ENCODE assay signal across 13 cellular contexts in the genomic region with DNA sequence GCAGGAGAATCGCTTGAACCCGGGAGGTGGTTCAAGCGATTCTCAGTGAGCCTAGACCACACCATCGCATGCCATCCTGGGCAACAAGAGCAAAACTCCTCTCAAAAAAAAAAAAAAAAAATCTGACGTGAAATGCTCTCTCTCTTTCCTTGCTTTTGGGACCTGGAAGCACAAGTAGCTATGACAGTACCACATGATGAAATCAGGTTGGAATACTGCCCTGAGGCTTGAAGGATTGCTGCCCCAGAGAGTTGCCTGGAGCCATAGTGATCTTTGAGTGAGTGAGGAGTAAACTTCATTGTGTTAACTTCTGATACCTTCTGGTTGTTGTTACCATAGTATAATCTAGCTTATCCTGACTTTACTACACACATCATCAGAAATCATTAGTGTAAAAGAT. TPM values are rescaled to one million over a fixed set of nuclear protein-coding genes. Genes with fewer than 3 reads are reported as not detected.
DNase-seq lines count a peak whose midpoint lies in the region; ATAC-seq and TF ChIP-seq lines count a peak whose summit lies in the region.
"Had no signal": no experiment of that assay in that cellular context is flagged by ENCODE, and none has a peak within 500 bp of the region (broad histone marks: within the 10 kb centered on the region; RNA-seq: fewer than 3 reads in every experiment).

No MANE protein-coding gene starts in this region.

- WGBS in heart right ventricle, 2 donors = 64 to 76% methylated on average over 5 of the region's 5 CpGs
- 80% methylated on average over 5 of the region's 5 CpGs; no CpG with 5 or more reads in 1 of the 2 donors for WGBS in transverse colon (ENCODE audit: low coverage in 1 of 2), 2 donors

- in situ Hi-C loops in transverse colon (cut with MboI; ENCODE audit: low pct_ligation_motif_present in 1 of 4, low pct_unique_long_range_greater_than_20kb in 1 of 4, low sequenced_read_pairs in 3 of 4) = no loop called here

- TF ChIP-seq POLR2A in transverse colon (IDR thresholded peaks at IDR 0.05) = no peak

- H3K27me3 ChIP-seq in heart right ventricle (no peaks in the 10 kb centered on the region), transverse colon (no peaks in the 10 kb centered on the region)

- no peaks in the 10 kb centered on the region for H3K36me3 ChIP-seq in heart right ventricle
- H3K36me3 ChIP-seq in transverse colon = no peaks in the 10 kb centered on the region

- H3K4me1 ChIP-seq in heart right ventricle = peaks cover 17 to 96% (median 79%) of the 10 kb centered on the region in 9 donors
- H3K4me1 ChIP-seq in transverse colon = peaks cover 36 to 69% (median 46%) of the 10 kb centered on the region in 4 donors

- TF ChIP-seq CTCF in heart right ventricle (IDR thresholded peaks at IDR 0.05) (no peak), transverse colon (IDR thresholded peaks at IDR 0.05) (no peak)

- H3K4me3 ChIP-seq in heart right ventricle (no peak overlapping the region), transverse colon (no peak overlapping the region)

- H3K4me3 Mint-ChIP-seq in activated CD4-positive, alpha-beta memory T cell treated with anti-CD3 and anti-CD28 coated beads for 36 hours = no peak overlapping the region
- no peak overlapping the region for H3K4me3 Mint-ChIP-seq in activated CD4-positive, alpha-beta memory T cell treated with anti-CD3 and anti-CD28 coated beads, Interleukin-2, amount 10 ng/mL, durations not matched to agents 7 days and 5 days
- peak overlapping the region; percentile 63 for H3K4me3 Mint-ChIP-seq in activated T-helper 17 cell treated with anti-CD3 and anti-CD28 coated beads, Interleukin-2, amount 50 U/mL, for 72 hours
- H3K4me3 Mint-ChIP-seq: dendritic cell treated with granulocyte-macrophage colony-stimulating factor and Interleukin-4, amounts not matched to agents 40 ng/mL and 50 ng/mL, for 4 days had no signal

- H3K27ac Mint-ChIP-seq in activated CD4-positive, alpha-beta memory T cell treated with anti-CD3 and anti-CD28 coated beads for 36 hours = peak overlapping the region; percentile 80
- no peak overlapping the region for H3K27ac Mint-ChIP-seq in activated CD4-positive, alpha-beta memory T cell treated with anti-CD3 and anti-CD28 coated beads, Interleukin-2, amount 10 ng/mL, durations not matched to agents 7 days and 5 days
- peak overlapping the region; percentile 84 for H3K27ac Mint-ChIP-seq in activated T-helper 17 cell treated with anti-CD3 and anti-CD28 coated beads, Interleukin-2, amount 50 U/mL, for 72 hours
- H3K27ac Mint-ChIP-seq: dendritic cell treated with granulocyte-macrophage colony-stimulating factor and Interleukin-4, amounts not matched to agents 40 ng/mL and 50 ng/mL, for 4 days had no signal

- no peak for ATAC-seq in activated T-helper 17 cell treated with anti-CD3 and anti-CD28 coated beads, Interleukin-2, amount 50 U/mL, for 72 hours (replicated peaks)
- ATAC-seq in heart right ventricle (peak in 5 of 8 donors; percentile 51 to 82 (median 55)), GM18520 (IDR thresholded peaks at IDR 0.05; ENCODE audit: unreplicated experiment) (no peak), HG02840 (IDR thresholded peaks at IDR 0.05; ENCODE audit: low FRiP score, unreplicated experiment) (no peak)
- ATAC-seq: PC-3 had no signal

- no peak for TF ChIP-seq EP300 in transverse colon (IDR thresholded peaks at IDR 0.05; ENCODE audit: low read depth)

- CTCF ChIA-PET in activated CD4-positive, alpha-beta memory T cell treated with anti-CD3 and anti-CD28 coated beads for 36 hours (lab: Charles Lee) = interaction anchor here (0.6 to 5.8 kb wide), 9 partner anchors 9 to 107 kb away, joined by 3 to 50 read pairs (median 6); a partner anchor contains a TSS
- CTCF ChIA-PET in activated CD4-positive, alpha-beta memory T cell treated with anti-CD3 and anti-CD28 coated beads, Interleukin-2, amount 10 ng/mL, durations not matched to agents 7 days and 5 days (lab: Charles Lee) = interaction anchor here (0.6 to 6.2 kb wide), 7 partner anchors 9 to 87 kb away, joined by 3 to 38 read pairs (median 4); no protein-coding TSS in a partner anchor

- peaks cover 2% of the 10 kb centered on the region for H3K36me3 Mint-ChIP-seq in activated CD4-positive, alpha-beta memory T cell treated with anti-CD3 and anti-CD28 coated beads for 36 hours
- no peaks in the 10 kb centered on the region for H3K36me3 Mint-ChIP-seq in activated CD4-positive, alpha-beta memory T cell treated with anti-CD3 and anti-CD28 coated beads, Interleukin-2, amount 10 ng/mL, durations not matched to agents 7 days and 5 days (ENCODE audit: low read depth)
- peaks cover 5% of the 10 kb centered on the region for H3K36me3 Mint-ChIP-seq in activated T-helper 17 cell treated with anti-CD3 and anti-CD28 coated beads, Interleukin-2, amount 50 U/mL, for 72 hours (ENCODE audit: low read depth)

- no peaks in the 10 kb centered on the region for H3K27me3 Mint-ChIP-seq in activated CD4-positive, alpha-beta memory T cell treated with anti-CD3 and anti-CD28 coated beads for 36 hours
- H3K27me3 Mint-ChIP-seq in activated CD4-positive, alpha-beta memory T cell treated with anti-CD3 and anti-CD28 coated beads, Interleukin-2, amount 10 ng/mL, durations not matched to agents 7 days and 5 days = no peaks in the 10 kb centered on the region
- H3K27me3 Mint-ChIP-seq in activated T-helper 17 cell treated with anti-CD3 and anti-CD28 coated beads, Interleukin-2, amount 50 U/mL, for 72 hours = no peaks in the 10 kb centered on the region
- H3K27me3 Mint-ChIP-seq: dendritic cell treated with granulocyte-macrophage colony-stimulating factor and Interleukin-4, amounts not matched to agents 40 ng/mL and 50 ng/mL, for 4 days had no signal

- no peak for DNase-seq in activated CD4-positive, alpha-beta memory T cell treated with anti-CD3 and anti-CD28 coated beads for 36 hours
- DNase-seq in activated CD4-positive, alpha-beta memory T cell treated with anti-CD3 and anti-CD28 coated beads, Interleukin-2, amount 10 ng/mL, durations not matched to agents 7 days and 5 days = no peak
- peak in 1 of 2 donors; percentile 33 for DNase-seq in heart right ventricle
- no peak for DNase-seq in transverse colon
- DNase-seq in HuH-7 (ENCODE audit: low spot score) = no peak
- DNase-seq: ACHN; activated CD4-positive, alpha-beta T cell treated with anti-CD3 and anti-CD28 coated beads, Interleukin-2, amount 50 U/mL, for 48 hours; MM.1S; PC-3 had no signal

- H3K4me1 Mint-ChIP-seq in activated CD4-positive, alpha-beta memory T cell treated with anti-CD3 and anti-CD28 coated beads for 36 hours (ENCODE audit: low read depth) = peaks cover 83% of the 10 kb centered on the region
- H3K4me1 Mint-ChIP-seq in activated CD4-positive, alpha-beta memory T cell treated with anti-CD3 and anti-CD28 coated beads, Interleukin-2, amount 10 ng/mL, durations not matched to agents 7 days and 5 days = peaks cover 71% of the 10 kb centered on the region
- H3K4me1 Mint-ChIP-seq in activated T-helper 17 cell treated with anti-CD3 and anti-CD28 coated beads, Interleukin-2, amount 50 U/mL, for 72 hours = peaks cover 48% of the 10 kb centered on the region

- peak overlapping the region in 7 of 10 donors; percentile 18 to 67 (median 44) for H3K27ac ChIP-seq in heart right ventricle
- H3K27ac ChIP-seq in transverse colon = peak overlapping the region; percentile 43 to 65 (median 55)

- H3K9me3 ChIP-seq in heart right ventricle (no peaks in the 10 kb centered on the region), transverse colon (no peaks in the 10 kb centered on the region)

- H3K9me3 Mint-ChIP-seq in activated CD4-positive, alpha-beta memory T cell treated with anti-CD3 and anti-CD28 coated beads for 36 hours = no peaks in the 10 kb centered on the region
- H3K9me3 Mint-ChIP-seq in activated CD4-positive, alpha-beta memory T cell treated with anti-CD3 and anti-CD28 coated beads, Interleukin-2, amount 10 ng/mL, durations not matched to agents 7 days and 5 days = no peaks in the 10 kb centered on the region
- H3K9me3 Mint-ChIP-seq in activated T-helper 17 cell treated with anti-CD3 and anti-CD28 coated beads, Interleukin-2, amount 50 U/mL, for 72 hours = no peaks in the 10 kb centered on the region
- H3K9me3 Mint-ChIP-seq: dendritic cell treated with granulocyte-macrophage colony-stimulating factor and Interleukin-4, amounts not matched to agents 40 ng/mL and 50 ng/mL, for 4 days had no signal

- intact Hi-C loops in activated CD4-positive, alpha-beta memory T cell treated with anti-CD3 and anti-CD28 coated beads for 36 hours (cut with micrococcal nuclease) = no loop called here
- intact Hi-C loops in heart right ventricle (cut with DNase I) (loop anchor here in 1 of 10 donors (5.0 kb wide), 1 partner anchor 681 kb away; no protein-coding TSS in a partner anchor), transverse colon (cut with DNase I; ENCODE audit: low total_unique reads) (no loop called here)

- POLR2A ChIA-PET in activated CD4-positive, alpha-beta memory T cell treated with anti-CD3 and anti-CD28 coated beads for 36 hours (lab: Charles Lee) = interaction anchor here (0.6 to 1.8 kb wide), 3 partner anchors 9 to 113 kb away, joined by 4 to 6 read pairs (median 4); no protein-coding TSS in a partner anchor
- POLR2A ChIA-PET in activated CD4-positive, alpha-beta memory T cell treated with anti-CD3 and anti-CD28 coated beads, Interleukin-2, amount 10 ng/mL, durations not matched to agents 7 days and 5 days (lab: Charles Lee) = interaction anchor here (2.4 to 6.0 kb wide), 2 partner anchors 9 to 22 kb away, joined by 14 to 64 read pairs; a partner anchor contains a TSS

RNA-seq across cellular contexts. Expression of a gene that starts 23.3 kb away (rescaled TPM):
- total RNA-seq in activated CD4-positive, alpha-beta memory T cell treated with anti-CD3 and anti-CD28 coated beads for 36 hours = 100 to 1,000 TPM; 106 to 113 TPM
- 100 to 1,000 TPM; 153 to 170 TPM for total RNA-seq in activated CD4-positive, alpha-beta memory T cell treated with anti-CD3 and anti-CD28 coated beads, Interleukin-2, amount 10 ng/mL, durations not matched to agents 7 days and 5 days
- total RNA-seq in activated T-helper 17 cell treated with anti-CD3 and anti-CD28 coated beads, Interleukin-2, amount 50 U/mL, for 72 hours = 100 to 1,000 TPM in 1 of 2 donors, 10 to 100 TPM in 1; 95.9 to 152 TPM
- total RNA-seq in heart right ventricle (100 to 1,000 TPM; 325 to 645 (median 537) TPM), transverse colon (100 to 1,000 TPM; 206 to 291 (median 214) TPM)
- polyA plus RNA-seq in heart right ventricle = 100 to 1,000 TPM in 1 of 2 donors, 10 to 100 TPM in 1; 89.3 to 143 TPM

Comparison
In these comparisons a context has a peak if more than half of its experiments do, and no peak if none do; other contexts are left out.
1. ATAC-seq: peak in heart right ventricle (5 of 8); none in activated T-helper 17 cell treated with anti-CD3 and anti-CD28 coated beads, Interleukin-2, amount 50 U/mL, for 72 hours (single experiment), GM18520 (single experiment) and HG02840 (single experiment).